In the genomic region with DNA sequence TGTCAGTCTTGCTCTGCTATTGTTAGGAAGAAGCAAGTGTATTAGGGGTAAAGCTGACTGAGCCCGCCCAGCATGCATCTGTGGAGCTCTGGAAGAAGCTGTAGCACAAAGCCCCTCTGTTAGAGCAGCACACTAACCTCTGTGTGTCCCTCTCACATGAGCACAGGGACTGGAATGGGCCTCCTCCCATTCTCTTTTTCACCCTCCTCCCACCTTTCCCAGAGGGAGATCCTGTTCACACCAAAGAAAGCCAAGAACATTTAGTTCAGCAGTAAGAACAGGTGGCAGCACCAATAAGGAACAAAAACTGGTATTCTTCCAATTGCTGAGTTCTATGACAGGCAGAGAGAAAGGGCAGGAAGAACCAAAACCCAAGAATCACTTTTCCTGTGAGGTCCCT, we compare ENCODE assay signal across 11 cellular contexts. TPM values are rescaled to one million over a fixed set of nuclear protein-coding genes. Genes with fewer than 3 reads are reported as not detected.
DNase-seq lines count a peak whose midpoint lies in the region; ATAC-seq, FAIRE-seq and TF ChIP-seq lines count a peak whose summit lies in the region.
"Had no signal": no experiment of that assay in that cellular context is flagged by ENCODE, and none has a peak within 500 bp of the region (broad histone marks: within the 10 kb centered on the region; RNA-seq: fewer than 3 reads in every experiment).

No MANE protein-coding gene starts in this region.

- H3K36me3 ChIP-seq in heart right ventricle (peaks cover 0 to 10% (median 0%) of the 10 kb centered on the region in 9 donors), pancreas (peaks cover 0 to 4% (median 0%) of the 10 kb centered on the region in 3 donors)

- 79 to 80% methylated on average over 1 of the region's 1 CpG for WGBS in heart right ventricle, 2 donors
- 93 to 95% methylated on average over 1 of the region's 1 CpG for WGBS in pancreas, 2 donors

- DNase-seq in C1 segment of cervical spinal cord (lab: John Stamatoyannopoulos, UW) (peak in 13 of 14 donors; percentile 13 to 85 (median 73)), amygdala (lab: John Stamatoyannopoulos, UW) (peak in 55 of 56 donors; percentile 17 to 92 (median 74)), heart right ventricle (no peak), pancreas (no peak), NCI-H2029 (lab: John Stamatoyannopoulos, UW) (no peak), NCI-H2171 treated with DMSO at 0.1 percent for 48 hours (lab: John Stamatoyannopoulos, UW) (no peak)
- DNase-seq: KG1, NCI-H345 had no signal

- H3K4me1 ChIP-seq in heart right ventricle = peaks cover 0 to 17% (median 4%) of the 10 kb centered on the region in 9 donors
- H3K4me1 ChIP-seq in pancreas = peaks cover 0 to 5% (median 0%) of the 10 kb centered on the region in 3 donors

- H3K9me3 ChIP-seq in heart right ventricle (no peaks in the 10 kb centered on the region), pancreas (no peaks in the 10 kb centered on the region)

- peak overlapping the region in 6 of 10 donors; percentile 4 to 58 (median 28) for H3K27ac ChIP-seq in heart right ventricle
- peak overlapping the region in 1 of 4 donors; percentile 17 for H3K27ac ChIP-seq in pancreas

- H3K27me3 ChIP-seq in heart right ventricle = no peaks in the 10 kb centered on the region
- no peaks in the 10 kb centered on the region for H3K27me3 ChIP-seq in pancreas

- FAIRE-seq in pancreas (lab: Jason Lieb, UNC) = no peak
- FAIRE-seq: islet of Langerhans had no signal

- ATAC-seq in heart right ventricle (peak in 7 of 8 donors; percentile 70 to 95 (median 82)), pancreas (peak; percentile 35 to 87 (median 67)), HG03139 (IDR thresholded peaks at IDR 0.05; ENCODE audit: unreplicated experiment) (no peak), HG03280 (IDR thresholded peaks at IDR 0.05; ENCODE audit: unreplicated experiment) (no peak)

- TF ChIP-seq CTCF in heart right ventricle (IDR thresholded peaks at IDR 0.05) (no peak), pancreas (IDR thresholded peaks at IDR 0.05) (no peak)

- intact Hi-C loops in heart right ventricle (cut with DNase I) (loop anchor here in 2 of 10 donors (5.0 to 10.0 kb wide), 2 partner anchors 49 to 61 kb away; no protein-coding TSS in a partner anchor), pancreas (cut with DNase I) (no loop called here)

- no peak overlapping the region for H3K4me3 ChIP-seq in heart right ventricle
- no peak overlapping the region for H3K4me3 ChIP-seq in pancreas

RNA-seq across cellular contexts. Expression of a gene that starts 37.8 kb away (rescaled TPM):
- total RNA-seq in heart right ventricle = 10 to 100 TPM; 14.5 to 34.5 (median 19.4) TPM
- 10 to 100 TPM in 1 of 2 donors, 1 to 10 TPM in 1; 7.9 to 16.3 TPM for polyA plus RNA-seq in heart right ventricle
- total RNA-seq in pancreas = 10 to 100 TPM; 14.8 to 49.9 (median 27.4) TPM
- polyA plus RNA-seq in pancreas = 10 to 100 TPM; 12.1 to 15.6 TPM

RNA-seq across cellular contexts. Expression of a gene that starts 57.5 kb away (rescaled TPM):
- 10 to 100 TPM; 52.5 to 78.6 (median 64.5) TPM for total RNA-seq in heart right ventricle
- polyA plus RNA-seq in heart right ventricle = 10 to 100 TPM; 34.4 to 36.6 TPM
- total RNA-seq in pancreas = 10 to 100 TPM; 13.6 to 25.2 (median 17.6) TPM
- 10 to 100 TPM; 18.6 to 29.9 TPM for polyA plus RNA-seq in pancreas

Comparison
In these comparisons a context has a peak if more than half of its experiments do, and no peak if none do; other contexts are left out.
1. DNase-seq: peak in C1 segment of cervical spinal cord (13 of 14) and amygdala (55 of 56); none in heart right ventricle (0 of 2), pancreas (0 of 6), NCI-H2029 (single experiment) and NCI-H2171 treated with DMSO at 0.1 percent for 48 hours (single experiment).
2. ATAC-seq: peak in heart right ventricle (7 of 8) and pancreas (4 of 4); none in HG03139 (single experiment) and HG03280 (single experiment).